Comparison of ENCODE assay signal across 9 cellular contexts in the genomic region with DNA sequence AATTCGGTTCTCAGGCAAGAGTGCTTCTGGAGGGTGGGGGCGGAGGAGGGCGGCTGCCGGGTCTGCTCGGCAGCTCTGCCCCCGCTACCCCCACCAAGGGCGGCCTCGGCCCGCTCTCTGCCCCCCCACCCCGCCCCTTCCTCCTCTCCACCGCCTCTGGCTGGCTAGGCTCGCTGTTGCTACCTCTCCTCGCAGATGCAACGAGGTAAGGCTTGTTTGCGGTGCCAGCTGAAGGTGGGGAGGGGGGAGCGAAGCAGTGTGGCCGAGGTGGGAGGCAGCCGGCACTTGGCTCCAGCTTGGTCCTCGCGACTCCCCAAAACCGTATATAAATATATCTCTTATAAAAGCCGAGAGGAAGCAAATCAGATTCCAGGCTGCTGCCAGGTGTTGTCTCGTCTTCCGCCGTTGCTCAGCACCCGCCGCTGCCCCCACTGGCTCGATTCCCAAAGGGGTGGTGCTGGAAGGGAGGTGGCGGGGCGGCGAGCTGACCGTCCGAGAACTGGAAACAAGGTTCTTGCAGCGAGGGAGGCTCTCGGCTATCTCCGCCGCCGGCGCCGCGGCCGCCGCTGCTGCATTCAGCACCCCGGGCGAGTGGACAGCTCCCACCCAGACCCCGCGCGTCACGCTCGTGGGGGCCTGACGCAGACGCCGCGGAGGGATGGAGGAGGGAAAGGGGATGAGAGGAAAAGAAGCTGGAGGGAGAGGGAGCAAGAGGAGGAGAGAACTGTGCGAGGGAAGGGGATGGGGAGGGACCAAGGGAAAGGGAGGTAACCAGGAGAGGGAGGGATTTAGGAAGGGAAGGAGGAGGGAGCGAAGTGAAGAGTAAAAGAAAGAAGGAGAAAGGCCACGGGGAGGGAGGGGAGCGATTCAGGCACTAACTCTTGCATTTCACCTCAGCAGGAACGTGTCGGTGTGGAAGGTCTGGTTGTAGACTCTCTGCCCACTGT. TPM values are rescaled to one million over a fixed set of nuclear protein-coding genes. Genes with fewer than 3 reads are reported as not detected.
A peak's percentile ranks its signal among the peaks of the same experiment; 100 is the strongest.
DNase-seq lines count a peak whose midpoint lies in the region; ATAC-seq and TF ChIP-seq lines count a peak whose summit lies in the region.
"Had no signal": no experiment of that assay in that cellular context is flagged by ENCODE, and none has a peak within 500 bp of the region (broad histone marks: within the 10 kb centered on the region; RNA-seq: fewer than 3 reads in every experiment).

A gene with protein sequence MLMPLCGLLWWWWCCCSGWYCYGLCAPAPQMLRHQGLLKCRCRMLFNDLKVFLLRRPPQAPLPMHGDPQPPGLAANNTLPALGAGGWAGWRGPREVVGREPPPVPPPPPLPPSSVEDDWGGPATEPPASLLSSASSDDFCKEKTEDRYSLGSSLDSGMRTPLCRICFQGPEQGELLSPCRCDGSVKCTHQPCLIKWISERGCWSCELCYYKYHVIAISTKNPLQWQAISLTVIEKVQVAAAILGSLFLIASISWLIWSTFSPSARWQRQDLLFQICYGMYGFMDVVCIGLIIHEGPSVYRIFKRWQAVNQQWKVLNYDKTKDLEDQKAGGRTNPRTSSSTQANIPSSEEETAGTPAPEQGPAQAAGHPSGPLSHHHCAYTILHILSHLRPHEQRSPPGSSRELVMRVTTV (minus strand): TSS at position 728 of the 947 bp plus-strand sequence. CDS start 2,223 bp downstream, outside the sequence.

- peak in 3 of 4 donors; percentile 87 to 93 (median 89) for ATAC-seq in heart left ventricle
- ATAC-seq in GM19467 (IDR thresholded peaks at IDR 0.05; ENCODE audit: unreplicated experiment) = no peak

- in situ Hi-C loops in Caki2 (cut with HindIII; ENCODE audit: low pct_unique_long_range_greater_than_20kb, low sequenced_read_pairs) = no loop called here
- in situ Hi-C loops in transverse colon (cut with MboI; ENCODE audit: low pct_ligation_motif_present in 1 of 4, low pct_unique_long_range_greater_than_20kb in 1 of 4, low sequenced_read_pairs in 3 of 4) = no loop called here

- H3K36me3 ChIP-seq in heart left ventricle (no peaks in the 10 kb centered on the region), parathyroid adenoma (ENCODE audit: control insufficient read depth, insufficient read depth, low read length) (no peaks in the 10 kb centered on the region), transverse colon (no peaks in the 10 kb centered on the region)

- DNase-seq in Caki2 (ENCODE audit: low read depth) = peak; percentile 80
- peak; percentile 5 to 14 for DNase-seq in Kasumi-1 (lab: John Stamatoyannopoulos, UW)
- DNase-seq in T-helper 1 cell = peak; percentile 23 to 66 (median 48)
- peak; percentile 79 for DNase-seq in amniotic stem cell (lab: John Stamatoyannopoulos, UW)
- DNase-seq in heart left ventricle = peak; percentile 63 to 87 (median 70)
- DNase-seq in transverse colon = peak; percentile 40

- intact Hi-C loops in heart left ventricle (cut with DNase I) (no loop called here), transverse colon (cut with DNase I; ENCODE audit: low total_unique reads) (no loop called here)

- H3K27ac ChIP-seq in heart left ventricle = peak within 1 kb of the TSS in 1 of 12 donors; percentile 62
- peak within 1 kb of the TSS; percentile 66 for H3K27ac ChIP-seq in parathyroid adenoma
- no peak within 1 kb of the TSS for H3K27ac ChIP-seq in transverse colon
- H3K27ac ChIP-seq: HL-60 had no signal

- no peaks in the 10 kb centered on the region for H3K9me3 ChIP-seq in heart left ventricle
- no peaks in the 10 kb centered on the region for H3K9me3 ChIP-seq in parathyroid adenoma (ENCODE audit: control insufficient read depth, low read length)
- no peaks in the 10 kb centered on the region for H3K9me3 ChIP-seq in transverse colon

- TF ChIP-seq EP300 in transverse colon (IDR thresholded peaks at IDR 0.05; ENCODE audit: low read depth) = no peak

- peaks cover 0 to 22% (median 13%) of the 10 kb centered on the region in 12 donors for H3K4me1 ChIP-seq in heart left ventricle
- peaks cover 16% of the 10 kb centered on the region for H3K4me1 ChIP-seq in parathyroid adenoma
- peaks cover 0 to 17% (median 13%) of the 10 kb centered on the region in 4 donors for H3K4me1 ChIP-seq in transverse colon

- no peak for TF ChIP-seq CTCF in heart left ventricle (IDR thresholded peaks at IDR 0.05)
- no peak for TF ChIP-seq CTCF in parathyroid adenoma (IDR thresholded peaks at IDR 0.05)
- no peak for TF ChIP-seq CTCF in transverse colon (IDR thresholded peaks at IDR 0.05)

- H3K9ac ChIP-seq in parathyroid adenoma = peak within 1 kb of the TSS; percentile 11

- TF ChIP-seq POLR2A in heart left ventricle (IDR thresholded peaks at IDR 0.05) (no peak), transverse colon (IDR thresholded peaks at IDR 0.05) (no peak)

- no peaks in the 10 kb centered on the region for H3K79me2 ChIP-seq in parathyroid adenoma

- H3K4me2 ChIP-seq in parathyroid adenoma (ENCODE audit: low read length) = peak within 1 kb of the TSS; percentile 53

- H3K27me3 ChIP-seq in heart left ventricle = peaks cover 8 to 68% (median 29%) of the 10 kb centered on the region in 9 donors
- H3K27me3 ChIP-seq in parathyroid adenoma (ENCODE audit: control insufficient read depth, insufficient read depth, low read length) = no peaks in the 10 kb centered on the region
- H3K27me3 ChIP-seq in transverse colon = peaks cover 71% of the 10 kb centered on the region

- H2AFZ ChIP-seq in parathyroid adenoma = peak within 1 kb of the TSS; percentile 94

- 1 to 2% (median 2%) methylated on average over 56 to 60 of the region's 60 CpGs for WGBS in heart left ventricle, 4 donors
- WGBS in transverse colon (ENCODE audit: low coverage in 1 of 2), 2 donors = 5% methylated on average over 58 of the region's 60 CpGs; no CpG with 5 or more reads in 1 of the 2 donors

- H3K4me3 ChIP-seq in heart left ventricle (peak within 1 kb of the TSS in 10 of 12 donors; percentile 2 to 46 (median 35)), parathyroid adenoma (ENCODE audit: low read depth, low read length) (no peak within 1 kb of the TSS), transverse colon (peak within 1 kb of the TSS in 1 of 4 donors; percentile 18)

RNA-seq across cellular contexts. Expression of the gene that starts here (rescaled TPM):
- not detected in 2 replicates for total RNA-seq in Caki2 (2014; rRNA removed; shearing (Covaris generic); ENCODE audit: low replicate concordance)
- total RNA-seq in heart left ventricle (under 1 TPM in 4 of 9 donors, not detected in 5; 0.10 to 0.56 (median 0.17) TPM), transverse colon (1 to 10 TPM in 1 of 4 donors, under 1 TPM in 1, not detected in 2; 0.14 to 1.4 TPM)
- under 1 TPM in 1 of 2 donors, not detected in 1; 0.01 TPM for polyA plus RNA-seq in heart left ventricle

Comparison
In these comparisons a context has a peak if more than half of its experiments do, and no peak if none do; other contexts are left out.
1. Peak in DNase-seq in Caki2; RNA of the gene not detected or under 1 TPM.
2. Peak in DNase-seq, ATAC-seq and H3K4me3 ChIP-seq in heart left ventricle; RNA of the gene not detected or under 1 TPM.
3. DNase-seq: peak in every context shown above with its lines; median percentile 80 in Caki2; 79 in amniotic stem cell; 70 in heart left ventricle; 48 in T-helper 1 cell; 40 in transverse colon; 10 in Kasumi-1.